ENCODE assay signal across 1 cellular context in genomic region chr12:48996794-48997718, GRCh38.
TF ChIP-seq lines count a peak whose summit lies in the region.

No MANE protein-coding gene starts in this region.

TF ChIP-seq in HepG2, 621 proteins besides CTCF, POLR2A, EP300 and RAD21 (continued from another document):
- no peak for TF ChIP-seq PHB2 (IDR thresholded peaks at IDR 0.05; ENCODE audit: partially characterized antibody)
- peak; percentile 29; the same call in 1 of the 2 replicates for TF ChIP-seq ZNF879 (CRISPR knock-in tag; IDR thresholded peaks at IDR 0.05)
- TF ChIP-seq ZNF407 (CRISPR knock-in tag; IDR thresholded peaks at IDR 0.05; ENCODE audit: not compliant biosample characterization) = peak; percentile 41
- TF ChIP-seq ZNF780A (CRISPR knock-in tag; IDR thresholded peaks at IDR 0.05) = no peak
- peak; percentile 41; the same call in 1 of the 2 replicates for TF ChIP-seq GATAD1 (CRISPR knock-in tag; IDR thresholded peaks at IDR 0.05)
- TF ChIP-seq ZNF160 (CRISPR knock-in tag; IDR thresholded peaks at IDR 0.05) = no peak
- TF ChIP-seq ZNF230 (CRISPR knock-in tag; IDR thresholded peaks at IDR 0.05) = no peak
- no peak for TF ChIP-seq ATAD3A (CRISPR knock-in tag; IDR thresholded peaks at IDR 0.05)
- TF ChIP-seq ZNF792 (CRISPR knock-in tag; IDR thresholded peaks at IDR 0.05) = no peak
- 0 out of 2 replicates have a peak, but pooled peaks have one; percentile 17 for TF ChIP-seq ZNF451 (CRISPR knock-in tag; IDR thresholded peaks at IDR 0.05)
- TF ChIP-seq DPF2 (CRISPR knock-in tag; IDR thresholded peaks at IDR 0.05; ENCODE audit: borderline replicate concordance, low read depth) = no peak
- TF ChIP-seq ETS1 (CRISPR knock-in tag; IDR thresholded peaks at IDR 0.05) = no peak
- TF ChIP-seq MZF1 (CRISPR knock-in tag; IDR thresholded peaks at IDR 0.05; ENCODE audit: borderline replicate concordance) = no peak
- no peak for TF ChIP-seq DMTF1 (CRISPR knock-in tag; IDR thresholded peaks at IDR 0.05)
- TF ChIP-seq ZNF7 (CRISPR knock-in tag; IDR thresholded peaks at IDR 0.05) = no peak
- no peak for TF ChIP-seq NFE2L1 (CRISPR knock-in tag; IDR thresholded peaks at IDR 0.05; ENCODE audit: borderline replicate concordance)
- TF ChIP-seq SMC3 (IDR thresholded peaks at IDR 0.05; ENCODE audit: low read length) = peak; percentile 37; the same call in 1 of the 2 replicates
- TF ChIP-seq ATM (IDR thresholded peaks at IDR 0.05; ENCODE audit: borderline replicate concordance) = no peak
- TF ChIP-seq MAFF (IDR thresholded peaks at IDR 0.05; ENCODE audit: low read depth, low read length) = no peak
- peak; percentile 93 for TF ChIP-seq XRCC5 (optimal IDR thresholded peaks at IDR 0.05; ENCODE audit: low read length)
- TF ChIP-seq ZNF20 (CRISPR knock-in tag; IDR thresholded peaks at IDR 0.05) = no peak
- TF ChIP-seq KDM2A (CRISPR knock-in tag; IDR thresholded peaks at IDR 0.05; ENCODE audit: borderline replicate concordance, low read depth) = peak; percentile 68; the same call in 1 of the 2 replicates
- no peak for TF ChIP-seq CC2D1A (CRISPR knock-in tag; IDR thresholded peaks at IDR 0.05)
- TF ChIP-seq MEIS2 (CRISPR knock-in tag; IDR thresholded peaks at IDR 0.05) = 0 out of 2 replicates have a peak, but pooled peaks have one; percentile 34
- TF ChIP-seq HNRNPLL (IDR thresholded peaks at IDR 0.05; ENCODE audit: low read depth, low read length, poor library complexity, severe bottlenecking) = peak; percentile 72
- no peak for TF ChIP-seq HES4 (CRISPR knock-in tag; IDR thresholded peaks at IDR 0.05; ENCODE audit: borderline replicate concordance)
- peak; percentile 36; the same call in 1 of the 2 replicates for TF ChIP-seq MED1 (CRISPR knock-in tag; IDR thresholded peaks at IDR 0.05)
- no peak for TF ChIP-seq ISL2 (CRISPR knock-in tag; IDR thresholded peaks at IDR 0.05)
- TF ChIP-seq HNRNPK (IDR thresholded peaks at IDR 0.05; ENCODE audit: low read depth, low read length, poor library complexity, severe bottlenecking) = no peak
- no peak for TF ChIP-seq NR2F2 (IDR thresholded peaks at IDR 0.05; ENCODE audit: borderline replicate concordance, low read depth)
- no peak for TF ChIP-seq MAZ (IDR thresholded peaks at IDR 0.05; ENCODE audit: borderline replicate concordance, low read depth, low read length)
- peak; percentile 37; the same call in 1 of the 2 replicates for TF ChIP-seq MAZ (CRISPR knock-in tag; IDR thresholded peaks at IDR 0.05; ENCODE audit: low read depth)
- TF ChIP-seq ARNT2 (CRISPR knock-in tag; IDR thresholded peaks at IDR 0.05; ENCODE audit: low read depth) = no peak
- 0 out of 2 replicates have a peak, but pooled peaks have one; percentile 60 for TF ChIP-seq ARID2 (CRISPR knock-in tag; IDR thresholded peaks at IDR 0.05; ENCODE audit: borderline replicate concordance)
- TF ChIP-seq SYNCRIP (IDR thresholded peaks at IDR 0.05; ENCODE audit: insufficient read depth, low read depth, low read length) = no peak
- 0 out of 2 replicates have a peak, but pooled peaks have one; percentile 1 for TF ChIP-seq SPEN (CRISPR knock-in tag; IDR thresholded peaks at IDR 0.05; ENCODE audit: low read depth)
- no peak for TF ChIP-seq ZNF326 (CRISPR knock-in tag; IDR thresholded peaks at IDR 0.05; ENCODE audit: borderline replicate concordance)
- 0 out of 2 replicates have a peak, but pooled peaks have one; percentile 39 for TF ChIP-seq ZNF761 (CRISPR knock-in tag; conservative IDR thresholded peaks at IDR 0.05)
- TF ChIP-seq ZBTB38 (CRISPR knock-in tag; IDR thresholded peaks at IDR 0.05) = 0 out of 2 replicates have a peak, but pooled peaks have one; percentile 22
- TF ChIP-seq SIX1 (CRISPR knock-in tag; IDR thresholded peaks at IDR 0.05; ENCODE audit: borderline replicate concordance) = no peak
- no peak for TF ChIP-seq SRF (IDR thresholded peaks at IDR 0.05; ENCODE audit: low read depth, low read length)
- TF ChIP-seq GATAD2A (CRISPR knock-in tag; IDR thresholded peaks at IDR 0.05) = peak; percentile 25; the same call in 1 of the 2 replicates
- no peak for TF ChIP-seq MXI1 (IDR thresholded peaks at IDR 0.05; ENCODE audit: borderline replicate concordance, low read depth, low read length)
- TF ChIP-seq KAT2B (IDR thresholded peaks at IDR 0.05; ENCODE audit: borderline replicate concordance, low read depth, low read length) = no peak
- peak; percentile 53; the same call in 1 of the 2 replicates for TF ChIP-seq ZFY (CRISPR knock-in tag; IDR thresholded peaks at IDR 0.05)
- TF ChIP-seq TFE3 (CRISPR knock-in tag; IDR thresholded peaks at IDR 0.05) = 0 out of 2 replicates have a peak, but pooled peaks have one; percentile 11
